9 cellular contexts compared by ENCODE assay signal in genomic region chr15:79430901-79431635, GRCh38. TPM values are rescaled to one million over a fixed set of nuclear protein-coding genes. Genes with fewer than 3 reads are reported as not detected.
A peak's percentile ranks its signal among the peaks of the same experiment; 100 is the strongest.
DNase-seq lines count a peak whose midpoint lies in the region; TF ChIP-seq lines count a peak whose summit lies in the region.
"Had no signal": no experiment of that assay in that cellular context is flagged by ENCODE, and none has a peak within 500 bp of the region (broad histone marks: within the 10 kb centered on the region; RNA-seq: fewer than 3 reads in every experiment).

No MANE protein-coding gene starts in this region.

- H3K4me3 ChIP-seq in HAP-1 (peak overlapping the region; percentile 19), skeletal muscle cell (ENCODE audit: low read depth, low read length) (peak overlapping the region; percentile 58)

- no peaks in the 10 kb centered on the region for H3K9me3 Mint-ChIP-seq in activated naive CD8-positive, alpha-beta T cell treated with anti-CD3 and anti-CD28 coated beads for 36 hours

- H3K4me1 ChIP-seq in HAP-1 = no peaks in the 10 kb centered on the region

- H3K36me3 Mint-ChIP-seq in activated naive CD8-positive, alpha-beta T cell treated with anti-CD3 and anti-CD28 coated beads for 36 hours = peaks cover 3% of the 10 kb centered on the region

- no peak for DNase-seq in HAP-1 (ENCODE audit: low spot score in 2 of 2)
- no peak for DNase-seq in activated naive CD8-positive, alpha-beta T cell treated with anti-CD3 and anti-CD28 coated beads for 36 hours
- peak; percentile 24 for DNase-seq in hepatic stellate cell (ENCODE audit: low spot score)
- no peak for DNase-seq in skeletal muscle cell (ENCODE audit: low read depth)
- DNase-seq in RPMI8226 = no peak
- DNase-seq in SW 1271 (lab: John Stamatoyannopoulos, UW) = no peak
- no peak for DNase-seq in stimulated activated CD8-positive, alpha-beta memory T cell treated with anti-CD3 and anti-CD28 coated beads, Interleukin-4, amount 100 ng/mL, for 48 hours
- DNase-seq in RWPE1 (ENCODE audit: low spot score) = no peak
- DNase-seq: activated gamma-delta T cell treated with Interleukin-2 at 50 U/mL for 16 hours had no signal

- no peaks in the 10 kb centered on the region for H3K36me3 ChIP-seq in HAP-1 (replicated peaks)

- in situ Hi-C loops in HAP-1 (cut with MboI; ENCODE audit: low sequenced_read_pairs) = no loop called here

- CTCF ChIA-PET in RWPE1 (lab: Yijun Ruan, JAX) = interaction anchor here (0.6 to 0.8 kb wide), 2 partner anchors 13 to 1048 kb away, joined by 3 to 5 read pairs; no protein-coding TSS in a partner anchor

- H3K27ac Mint-ChIP-seq in activated naive CD8-positive, alpha-beta T cell treated with anti-CD3 and anti-CD28 coated beads for 36 hours = no peak overlapping the region

- no peaks in the 10 kb centered on the region for H3K9me3 ChIP-seq in HAP-1

- peaks cover 55% of the 10 kb centered on the region for H3K27me3 ChIP-seq in HAP-1 (ENCODE audit: low read depth)

- TF ChIP-seq CTCF in RWPE1 (conservative IDR thresholded peaks at IDR 0.05; ENCODE audit: low read depth) = no peak

- peaks cover 6% of the 10 kb centered on the region for H3K4me1 Mint-ChIP-seq in activated naive CD8-positive, alpha-beta T cell treated with anti-CD3 and anti-CD28 coated beads for 36 hours

- peaks cover 76% of the 10 kb centered on the region for H3K27me3 Mint-ChIP-seq in activated naive CD8-positive, alpha-beta T cell treated with anti-CD3 and anti-CD28 coated beads for 36 hours

- H3K27ac ChIP-seq in RWPE1 = no peak overlapping the region

- peak overlapping the region; percentile 19 for H3K4me3 Mint-ChIP-seq in activated naive CD8-positive, alpha-beta T cell treated with anti-CD3 and anti-CD28 coated beads for 36 hours

- POLR2A ChIA-PET in RWPE1 (lab: Yijun Ruan, JAX; ENCODE audit: low non-redundant PET) = no interaction called here

RNA-seq across cellular contexts. Expression of gene MINAR1, which starts 1.1 kb away (rescaled TPM):
- under 1 TPM; 0.33 to 0.46 TPM for total RNA-seq in activated naive CD8-positive, alpha-beta T cell treated with anti-CD3 and anti-CD28 coated beads for 36 hours
